ENCODE assay signal across 28 cellular contexts in the genomic region with DNA sequence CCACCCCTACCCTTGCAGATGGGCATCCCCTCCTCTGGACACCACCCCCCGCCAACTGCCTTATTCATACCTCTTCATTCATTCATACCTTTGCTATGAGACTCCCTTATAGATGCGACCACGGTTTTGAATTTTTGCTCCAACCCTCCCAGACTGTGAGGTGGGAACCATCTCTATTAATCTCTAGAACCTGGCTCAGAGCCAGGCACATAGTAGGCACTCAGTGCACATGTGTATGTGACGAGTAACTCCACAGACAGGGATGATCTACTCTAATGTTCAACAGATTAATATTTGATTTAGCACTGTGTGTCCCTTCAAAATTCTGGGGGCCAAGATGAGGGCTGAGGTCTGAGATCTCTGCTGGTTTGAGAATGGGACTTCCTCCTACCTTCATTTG.
"Had no signal": no experiment of that assay in that cellular context is flagged by ENCODE, and none has a peak within 500 bp of the region (broad histone marks: within the 10 kb centered on the region; RNA-seq: fewer than 3 reads in every experiment).

No MANE protein-coding gene starts in this region.

- H3K9me3 ChIP-seq: colonic mucosa, esophagus muscularis mucosa, esophagus squamous epithelium, gastrocnemius medialis, gastroesophageal sphincter, heart left ventricle, heart right ventricle had no signal

- H3K4me1 ChIP-seq: colonic mucosa, esophagus muscularis mucosa, esophagus squamous epithelium, foreskin keratinocyte, gastrocnemius medialis, gastroesophageal sphincter, heart left ventricle, heart right ventricle had no signal

- H3K4me3 Mint-ChIP-seq: dendritic cell treated with granulocyte-macrophage colony-stimulating factor and Interleukin-4, amounts not matched to agents 40 ng/mL and 50 ng/mL, for 4 days; effector memory CD8-positive, alpha-beta T cell; endodermal cell had no signal

- H3K27me3 ChIP-seq: colonic mucosa, dorsolateral prefrontal cortex had no signal

- H3K9me3 Mint-ChIP-seq: dendritic cell treated with granulocyte-macrophage colony-stimulating factor and Interleukin-4, amounts not matched to agents 40 ng/mL and 50 ng/mL, for 4 days; effector memory CD8-positive, alpha-beta T cell; endodermal cell had no signal

- ATAC-seq: effector memory CD8-positive, alpha-beta T cell; esophagus mucosa; foreskin keratinocyte; gastrocnemius medialis; gastroesophageal sphincter; heart left ventricle; heart right ventricle had no signal

- H3K36me3 ChIP-seq: colonic mucosa, esophagus muscularis mucosa, esophagus squamous epithelium, gastrocnemius medialis, gastroesophageal sphincter, heart left ventricle, heart right ventricle had no signal

- H3K27ac ChIP-seq: colonic mucosa, coronary artery, dorsolateral prefrontal cortex, epithelial cell of prostate, esophagus muscularis mucosa, esophagus squamous epithelium, foreskin keratinocyte, gastrocnemius medialis, gastroesophageal sphincter, heart left ventricle, heart right ventricle had no signal

- FAIRE-seq: colon, endometrium, endothelial cell of umbilical vein, frontal cortex had no signal

- DNase-seq: colonic mucosa; cortex of kidney; dermis blood vessel endothelial cell; dorsolateral prefrontal cortex; effector CD4-positive, alpha-beta T cell; effector CD8-positive, alpha-beta T cell; effector memory CD4-positive, alpha-beta T cell; effector memory CD8-positive, alpha-beta T cell; endodermal cell; erythroblast; esophagus squamous epithelium; foreskin fibroblast; foreskin keratinocyte; foreskin melanocyte; gastrocnemius medialis; glutamatergic neuron; heart left ventricle; heart right ventricle had no signal

- H3K27ac Mint-ChIP-seq: dendritic cell treated with granulocyte-macrophage colony-stimulating factor and Interleukin-4, amounts not matched to agents 40 ng/mL and 50 ng/mL, for 4 days; effector memory CD8-positive, alpha-beta T cell; endodermal cell had no signal

- H3K4me3 ChIP-seq: colonic mucosa, coronary artery, dorsolateral prefrontal cortex, esophagus muscularis mucosa, esophagus squamous epithelium, gastrocnemius medialis, gastroesophageal sphincter, heart left ventricle, heart right ventricle had no signal
